8 cellular contexts compared by ENCODE assay signal in genomic region chr6:57317060-57317943, GRCh38.
A peak's percentile ranks its signal among the peaks of the same experiment; 100 is the strongest.
DNase-seq lines count a peak whose midpoint lies in the region; ATAC-seq and TF ChIP-seq lines count a peak whose summit lies in the region.

Gene PRIM2 (plus strand): TSS chr6:57317630. CDS start chr6:57318446, 816 bp downstream.

- H3K4me3 ChIP-seq in AG09309 (ENCODE audit: control insufficient read depth, low read depth, low read length), result peak within 1 kb of the TSS; percentile 85

- no peak for DNase-seq in AG09309 (ENCODE audit: low read depth)
- DNase-seq in NCI-H345 treated with DMSO at 0.1 percent for 48 hours (lab: John Stamatoyannopoulos, UW; ENCODE audit: unreplicated experiment), result peak; percentile 93
- DNase-seq in cerebellar nuclear complex (lab: John Stamatoyannopoulos, UW), result peak; percentile 10 to 82
- peak; percentile 94 for DNase-seq in islet precursor cell
- DNase-seq in stimulated activated CD4-positive, alpha-beta T cell treated with anti-CD3 and anti-CD28 coated beads, Interleukin-12 subunit alpha, Interleukin-12 subunit beta, amount 100 ng/mL, for 4 hours, result peak; percentile 76

- TF ChIP-seq CTCF in AG09309 (IDR thresholded peaks at IDR 0.05; ENCODE audit: control insufficient read depth, insufficient read depth, low read depth, low read length, missing control alignments), result no peak

- peak; percentile 81 for ATAC-seq in GM19025 (IDR thresholded peaks at IDR 0.05; ENCODE audit: low read depth, unreplicated experiment)
- peak; percentile 82 for ATAC-seq in HG03280 (IDR thresholded peaks at IDR 0.05; ENCODE audit: unreplicated experiment)
- ATAC-seq in activated CD4-positive, CD25-positive, alpha-beta regulatory T cell treated with anti-CD3 and anti-CD28 coated beads, Interleukin-2, amount 50 U/mL, for 24 hours, result peak; percentile 90 to 91
